In genomic region chr6:117907600-117908245, GRCh38 we compare ENCODE assay signal across 8 cellular contexts. TPM values are rescaled to one million over a fixed set of nuclear protein-coding genes. Genes with fewer than 3 reads are reported as not detected.
DNase-seq lines count a peak whose midpoint lies in the region; ATAC-seq and TF ChIP-seq lines count a peak whose summit lies in the region.

No MANE protein-coding gene starts in this region.

- peak; percentile 28 for ATAC-seq in GM19324 (IDR thresholded peaks at IDR 0.05; ENCODE audit: low FRiP score, unreplicated experiment)
- no peak for ATAC-seq in HG03565 (IDR thresholded peaks at IDR 0.05; ENCODE audit: unreplicated experiment)
- ATAC-seq in HG03196 (IDR thresholded peaks at IDR 0.05; ENCODE audit: unreplicated experiment) = no peak

- H3K4me3 Mint-ChIP-seq in dendritic cell treated with granulocyte-macrophage colony-stimulating factor and Interleukin-4, amounts not matched to agents 40 ng/mL and 50 ng/mL, for 4 days = peak overlapping the region; percentile 64
- peak overlapping the region; percentile 59 for H3K4me3 Mint-ChIP-seq in mesothelial cell of epicardium

- TF ChIP-seq RAD21 in Ishikawa (IDR thresholded peaks at IDR 0.05; ENCODE audit: low read depth) = no peak

- TF ChIP-seq CTCF in AG04449 (IDR thresholded peaks at IDR 0.05; ENCODE audit: insufficient read depth, low read length, missing control alignments) (no peak), mesothelial cell of epicardium (IDR thresholded peaks at IDR 0.05; ENCODE audit: unreplicated experiment) (no peak)

- no peak for TF ChIP-seq EP300 in Ishikawa (IDR thresholded peaks at IDR 0.05; ENCODE audit: borderline replicate concordance)

- H3K36me3 Mint-ChIP-seq in dendritic cell treated with granulocyte-macrophage colony-stimulating factor and Interleukin-4, amounts not matched to agents 40 ng/mL and 50 ng/mL, for 4 days (ENCODE audit: low read depth) = no peaks in the 10 kb centered on the region
- H3K36me3 Mint-ChIP-seq in mesothelial cell of epicardium = no peaks in the 10 kb centered on the region

- DNase-seq in AG04449 (ENCODE audit: low read depth, low spot score) (no peak), mesothelial cell of epicardium (ENCODE audit: low spot score in 2 of 2, unreplicated experiment in 2 of 2) (peak; percentile 25 to 48)
- DNase-seq in activated CD4-positive, CD25-positive, alpha-beta regulatory T cell (lab: John Stamatoyannopoulos, UW) = no peak

- H3K27ac Mint-ChIP-seq in dendritic cell treated with granulocyte-macrophage colony-stimulating factor and Interleukin-4, amounts not matched to agents 40 ng/mL and 50 ng/mL, for 4 days = no peak overlapping the region
- no peak overlapping the region for H3K27ac Mint-ChIP-seq in mesothelial cell of epicardium

- CTCF ChIA-PET in AG04449 (lab: Yijun Ruan, JAX) = no interaction called here

- H3K27me3 Mint-ChIP-seq in dendritic cell treated with granulocyte-macrophage colony-stimulating factor and Interleukin-4, amounts not matched to agents 40 ng/mL and 50 ng/mL, for 4 days = peaks cover 60% of the 10 kb centered on the region
- H3K27me3 Mint-ChIP-seq in mesothelial cell of epicardium (ENCODE audit: low read depth) = peaks cover 78% of the 10 kb centered on the region

- intact Hi-C loops in dendritic cell treated with granulocyte-macrophage colony-stimulating factor and Interleukin-4, amounts not matched to agents 40 ng/mL and 50 ng/mL, for 4 days (cut with micrococcal nuclease) = no loop called here

- H3K4me3 ChIP-seq in AG04449 (ENCODE audit: low read depth, low read length) = peak overlapping the region; percentile 36

- H3K9me3 Mint-ChIP-seq in dendritic cell treated with granulocyte-macrophage colony-stimulating factor and Interleukin-4, amounts not matched to agents 40 ng/mL and 50 ng/mL, for 4 days = no peaks in the 10 kb centered on the region
- no peaks in the 10 kb centered on the region for H3K9me3 Mint-ChIP-seq in mesothelial cell of epicardium

- POLR2A ChIA-PET in AG04449 (lab: Yijun Ruan, JAX) = no interaction called here

- H3K4me1 Mint-ChIP-seq in dendritic cell treated with granulocyte-macrophage colony-stimulating factor and Interleukin-4, amounts not matched to agents 40 ng/mL and 50 ng/mL, for 4 days (ENCODE audit: low read depth) = no peaks in the 10 kb centered on the region
- H3K4me1 Mint-ChIP-seq in mesothelial cell of epicardium = peaks cover 13% of the 10 kb centered on the region

TF ChIP-seq in Ishikawa, 13 proteins besides CTCF, POLR2A, EP300 and RAD21:
- no peak for TF ChIP-seq YY1 (IDR thresholded peaks at IDR 0.05; ENCODE audit: low read depth)
- peak; percentile 28; the same call in 1 of the 2 replicates for TF ChIP-seq MAX (IDR thresholded peaks at IDR 0.05)
TF ChIP-seq in Ishikawa: peak in this region for 1.

RNA-seq across cellular contexts. Expression of gene SLC35F1, which starts 0.7 kb away (rescaled TPM):
- 0.64 to 0.79 TPM (median 0.78 TPM) in 3 replicates for total RNA-seq in mesothelial cell of epicardium

Comparison
In these comparisons a context has a peak if more than half of its experiments do, and no peak if none do; other contexts are left out.
1. DNase-seq: peak in mesothelial cell of epicardium (2 of 2); none in AG04449 (single experiment) and activated CD4-positive, CD25-positive, alpha-beta regulatory T cell (0 of 4).